Comparison of ENCODE assay signal across 1 cellular context in genomic region chr11:22454461-22454860, GRCh38.
TF ChIP-seq lines count a peak whose summit lies in the region.

No MANE protein-coding gene starts in this region.

TF ChIP-seq in WTC11, 78 proteins besides CTCF, POLR2A, EP300 and RAD21:
- TF ChIP-seq, protein P1, sequence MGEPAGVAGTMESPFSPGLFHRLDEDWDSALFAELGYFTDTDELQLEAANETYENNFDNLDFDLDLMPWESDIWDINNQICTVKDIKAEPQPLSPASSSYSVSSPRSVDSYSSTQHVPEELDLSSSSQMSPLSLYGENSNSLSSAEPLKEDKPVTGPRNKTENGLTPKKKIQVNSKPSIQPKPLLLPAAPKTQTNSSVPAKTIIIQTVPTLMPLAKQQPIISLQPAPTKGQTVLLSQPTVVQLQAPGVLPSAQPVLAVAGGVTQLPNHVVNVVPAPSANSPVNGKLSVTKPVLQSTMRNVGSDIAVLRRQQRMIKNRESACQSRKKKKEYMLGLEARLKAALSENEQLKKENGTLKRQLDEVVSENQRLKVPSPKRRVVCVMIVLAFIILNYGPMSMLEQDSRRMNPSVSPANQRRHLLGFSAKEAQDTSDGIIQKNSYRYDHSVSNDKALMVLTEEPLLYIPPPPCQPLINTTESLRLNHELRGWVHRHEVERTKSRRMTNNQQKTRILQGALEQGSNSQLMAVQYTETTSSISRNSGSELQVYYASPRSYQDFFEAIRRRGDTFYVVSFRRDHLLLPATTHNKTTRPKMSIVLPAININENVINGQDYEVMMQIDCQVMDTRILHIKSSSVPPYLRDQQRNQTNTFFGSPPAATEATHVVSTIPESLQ (CRISPR knock-in tag; IDR thresholded peaks at IDR 0.05) = no peak
- TF ChIP-seq, protein P2, sequence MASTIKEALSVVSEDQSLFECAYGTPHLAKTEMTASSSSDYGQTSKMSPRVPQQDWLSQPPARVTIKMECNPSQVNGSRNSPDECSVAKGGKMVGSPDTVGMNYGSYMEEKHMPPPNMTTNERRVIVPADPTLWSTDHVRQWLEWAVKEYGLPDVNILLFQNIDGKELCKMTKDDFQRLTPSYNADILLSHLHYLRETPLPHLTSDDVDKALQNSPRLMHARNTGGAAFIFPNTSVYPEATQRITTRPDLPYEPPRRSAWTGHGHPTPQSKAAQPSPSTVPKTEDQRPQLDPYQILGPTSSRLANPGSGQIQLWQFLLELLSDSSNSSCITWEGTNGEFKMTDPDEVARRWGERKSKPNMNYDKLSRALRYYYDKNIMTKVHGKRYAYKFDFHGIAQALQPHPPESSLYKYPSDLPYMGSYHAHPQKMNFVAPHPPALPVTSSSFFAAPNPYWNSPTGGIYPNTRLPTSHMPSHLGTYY (CRISPR knock-in tag; IDR thresholded peaks at IDR 0.05) = no peak
- TF ChIP-seq USF2 (CRISPR knock-in tag; IDR thresholded peaks at IDR 0.05) = no peak
- no peak for TF ChIP-seq CBFB (CRISPR knock-in tag; IDR thresholded peaks at IDR 0.05; ENCODE audit: low read depth)
- TF ChIP-seq E2F4 (CRISPR knock-in tag; IDR thresholded peaks at IDR 0.05; ENCODE audit: borderline replicate concordance, low read depth) = no peak
- TF ChIP-seq ESRRA (CRISPR knock-in tag; IDR thresholded peaks at IDR 0.05; ENCODE audit: borderline replicate concordance) = no peak
- TF ChIP-seq CREM (CRISPR knock-in tag; IDR thresholded peaks at IDR 0.05) = no peak
- no peak for TF ChIP-seq TEAD1 (CRISPR knock-in tag; IDR thresholded peaks at IDR 0.05)
- TF ChIP-seq MYBL2 (CRISPR knock-in tag; IDR thresholded peaks at IDR 0.05) = no peak
- no peak for TF ChIP-seq PREB (CRISPR knock-in tag; IDR thresholded peaks at IDR 0.05; ENCODE audit: borderline replicate concordance)
- TF ChIP-seq ATF1 (CRISPR knock-in tag; IDR thresholded peaks at IDR 0.05) = no peak
- TF ChIP-seq, protein P3, sequence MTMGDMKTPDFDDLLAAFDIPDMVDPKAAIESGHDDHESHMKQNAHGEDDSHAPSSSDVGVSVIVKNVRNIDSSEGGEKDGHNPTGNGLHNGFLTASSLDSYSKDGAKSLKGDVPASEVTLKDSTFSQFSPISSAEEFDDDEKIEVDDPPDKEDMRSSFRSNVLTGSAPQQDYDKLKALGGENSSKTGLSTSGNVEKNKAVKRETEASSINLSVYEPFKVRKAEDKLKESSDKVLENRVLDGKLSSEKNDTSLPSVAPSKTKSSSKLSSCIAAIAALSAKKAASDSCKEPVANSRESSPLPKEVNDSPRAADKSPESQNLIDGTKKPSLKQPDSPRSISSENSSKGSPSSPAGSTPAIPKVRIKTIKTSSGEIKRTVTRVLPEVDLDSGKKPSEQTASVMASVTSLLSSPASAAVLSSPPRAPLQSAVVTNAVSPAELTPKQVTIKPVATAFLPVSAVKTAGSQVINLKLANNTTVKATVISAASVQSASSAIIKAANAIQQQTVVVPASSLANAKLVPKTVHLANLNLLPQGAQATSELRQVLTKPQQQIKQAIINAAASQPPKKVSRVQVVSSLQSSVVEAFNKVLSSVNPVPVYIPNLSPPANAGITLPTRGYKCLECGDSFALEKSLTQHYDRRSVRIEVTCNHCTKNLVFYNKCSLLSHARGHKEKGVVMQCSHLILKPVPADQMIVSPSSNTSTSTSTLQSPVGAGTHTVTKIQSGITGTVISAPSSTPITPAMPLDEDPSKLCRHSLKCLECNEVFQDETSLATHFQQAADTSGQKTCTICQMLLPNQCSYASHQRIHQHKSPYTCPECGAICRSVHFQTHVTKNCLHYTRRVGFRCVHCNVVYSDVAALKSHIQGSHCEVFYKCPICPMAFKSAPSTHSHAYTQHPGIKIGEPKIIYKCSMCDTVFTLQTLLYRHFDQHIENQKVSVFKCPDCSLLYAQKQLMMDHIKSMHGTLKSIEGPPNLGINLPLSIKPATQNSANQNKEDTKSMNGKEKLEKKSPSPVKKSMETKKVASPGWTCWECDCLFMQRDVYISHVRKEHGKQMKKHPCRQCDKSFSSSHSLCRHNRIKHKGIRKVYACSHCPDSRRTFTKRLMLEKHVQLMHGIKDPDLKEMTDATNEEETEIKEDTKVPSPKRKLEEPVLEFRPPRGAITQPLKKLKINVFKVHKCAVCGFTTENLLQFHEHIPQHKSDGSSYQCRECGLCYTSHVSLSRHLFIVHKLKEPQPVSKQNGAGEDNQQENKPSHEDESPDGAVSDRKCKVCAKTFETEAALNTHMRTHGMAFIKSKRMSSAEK (CRISPR knock-in tag; IDR thresholded peaks at IDR 0.05; ENCODE audit: borderline replicate concordance) = no peak
- TF ChIP-seq, protein P4, sequence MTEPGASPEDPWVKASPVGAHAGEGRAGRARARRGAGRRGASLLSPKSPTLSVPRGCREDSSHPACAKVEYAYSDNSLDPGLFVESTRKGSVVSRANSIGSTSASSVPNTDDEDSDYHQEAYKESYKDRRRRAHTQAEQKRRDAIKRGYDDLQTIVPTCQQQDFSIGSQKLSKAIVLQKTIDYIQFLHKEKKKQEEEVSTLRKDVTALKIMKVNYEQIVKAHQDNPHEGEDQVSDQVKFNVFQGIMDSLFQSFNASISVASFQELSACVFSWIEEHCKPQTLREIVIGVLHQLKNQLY (CRISPR knock-in tag; IDR thresholded peaks at IDR 0.05) = no peak
- no peak for TF ChIP-seq OVOL2 (CRISPR knock-in tag; IDR thresholded peaks at IDR 0.05; ENCODE audit: borderline replicate concordance)
- no peak for TF ChIP-seq ZNF263 (CRISPR knock-in tag; IDR thresholded peaks at IDR 0.05; ENCODE audit: low read depth)
- TF ChIP-seq NR2C2 (CRISPR knock-in tag; IDR thresholded peaks at IDR 0.05) = no peak
- TF ChIP-seq NFATC4 (CRISPR knock-in tag; IDR thresholded peaks at IDR 0.05) = no peak
- no peak for TF ChIP-seq TP53 (CRISPR knock-in tag; IDR thresholded peaks at IDR 0.05)
- TF ChIP-seq, protein P5, sequence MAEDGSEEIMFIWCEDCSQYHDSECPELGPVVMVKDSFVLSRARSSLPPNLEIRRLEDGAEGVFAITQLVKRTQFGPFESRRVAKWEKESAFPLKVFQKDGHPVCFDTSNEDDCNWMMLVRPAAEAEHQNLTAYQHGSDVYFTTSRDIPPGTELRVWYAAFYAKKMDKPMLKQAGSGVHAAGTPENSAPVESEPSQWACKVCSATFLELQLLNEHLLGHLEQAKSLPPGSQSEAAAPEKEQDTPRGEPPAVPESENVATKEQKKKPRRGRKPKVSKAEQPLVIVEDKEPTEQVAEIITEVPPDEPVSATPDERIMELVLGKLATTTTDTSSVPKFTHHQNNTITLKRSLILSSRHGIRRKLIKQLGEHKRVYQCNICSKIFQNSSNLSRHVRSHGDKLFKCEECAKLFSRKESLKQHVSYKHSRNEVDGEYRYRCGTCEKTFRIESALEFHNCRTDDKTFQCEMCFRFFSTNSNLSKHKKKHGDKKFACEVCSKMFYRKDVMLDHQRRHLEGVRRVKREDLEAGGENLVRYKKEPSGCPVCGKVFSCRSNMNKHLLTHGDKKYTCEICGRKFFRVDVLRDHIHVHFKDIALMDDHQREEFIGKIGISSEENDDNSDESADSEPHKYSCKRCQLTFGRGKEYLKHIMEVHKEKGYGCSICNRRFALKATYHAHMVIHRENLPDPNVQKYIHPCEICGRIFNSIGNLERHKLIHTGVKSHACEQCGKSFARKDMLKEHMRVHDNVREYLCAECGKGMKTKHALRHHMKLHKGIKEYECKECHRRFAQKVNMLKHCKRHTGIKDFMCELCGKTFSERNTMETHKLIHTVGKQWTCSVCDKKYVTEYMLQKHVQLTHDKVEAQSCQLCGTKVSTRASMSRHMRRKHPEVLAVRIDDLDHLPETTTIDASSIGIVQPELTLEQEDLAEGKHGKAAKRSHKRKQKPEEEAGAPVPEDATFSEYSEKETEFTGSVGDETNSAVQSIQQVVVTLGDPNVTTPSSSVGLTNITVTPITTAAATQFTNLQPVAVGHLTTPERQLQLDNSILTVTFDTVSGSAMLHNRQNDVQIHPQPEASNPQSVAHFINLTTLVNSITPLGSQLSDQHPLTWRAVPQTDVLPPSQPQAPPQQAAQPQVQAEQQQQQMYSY (CRISPR knock-in tag; IDR thresholded peaks at IDR 0.05) = no peak
